In genomic region chr5:160021818-160022446, GRCh38 we compare ENCODE assay signal across 8 cellular contexts. TPM values are rescaled to one million over a fixed set of nuclear protein-coding genes. Genes with fewer than 3 reads are reported as not detected.
A peak's percentile ranks its signal among the peaks of the same experiment; 100 is the strongest.
DNase-seq lines count a peak whose midpoint lies in the region; ATAC-seq and TF ChIP-seq lines count a peak whose summit lies in the region.

No MANE protein-coding gene starts in this region.

- H3K36me3 ChIP-seq in body of pancreas (replicated peaks in 1 of 2; ENCODE audit: insufficient read depth in 1 of 2, low read depth in 2 of 2) = no peaks in the 10 kb centered on the region

- DNase-seq in AG04449 (ENCODE audit: low read depth, low spot score) (no peak), NCI-H1436 treated with DMSO at 0.1 percent for 48 hours (lab: John Stamatoyannopoulos, UW) (peak; percentile 4), T follicular helper cell (ENCODE audit: low read depth) (peak; percentile 43), body of pancreas (peak; percentile 50 to 73 (median 66)), iPS-NIHi7 (ENCODE audit: extremely low spot score) (peak; percentile 72)
- DNase-seq in stimulated activated CD4-positive, alpha-beta T cell treated with anti-CD3 and anti-CD28 coated beads, Interleukin-1b, Interleukin-23, amount 100 ng/mL, for 24 hours (ENCODE audit: low read depth in 4 of 4, low spot score in 1 of 4) = peak in 3 of 4 experiments; percentile 19 to 34 (median 32)

- POLR2A ChIA-PET in AG04449 (lab: Yijun Ruan, JAX) = interaction anchor here (0.6 kb wide), 1 partner anchor 369 kb away, joined by 3 read pairs; no protein-coding TSS in a partner anchor

- no peaks in the 10 kb centered on the region for H3K9me3 ChIP-seq in body of pancreas

- WGBS in body of pancreas, 2 donors = 3 to 6% methylated on average over 3 of the region's 3 CpGs

- CTCF ChIA-PET in AG04449 (lab: Yijun Ruan, JAX) = interaction anchor here (0.6 to 12.9 kb wide), 63 partner anchors 9 to 735 kb away, joined by 3 to 390 read pairs (median 5); partner anchors contain the start of genes C1QTNF2, CCNJL, FAM200C and SLU7

- no peak for TF ChIP-seq POLR2A in body of pancreas (IDR thresholded peaks at IDR 0.05)

- no peaks in the 10 kb centered on the region for H3K27me3 ChIP-seq in body of pancreas

- intact Hi-C loops in body of pancreas (cut with DNase I) = loop anchor here (10.0 kb wide), 2 partner anchors 173 to 323 kb away; no protein-coding TSS in a partner anchor

- peak overlapping the region in 2 of 4 donors; percentile 40 to 63 for H3K27ac ChIP-seq in body of pancreas

- peak; percentile 96 for ATAC-seq in GM18502 (IDR thresholded peaks at IDR 0.05; ENCODE audit: poor library complexity, unreplicated experiment)
- peak; percentile 82 for ATAC-seq in HG02938 (IDR thresholded peaks at IDR 0.05; ENCODE audit: unreplicated experiment)
- ATAC-seq in body of pancreas = peak; percentile 94

- TF ChIP-seq CTCF in AG04449 (IDR thresholded peaks at IDR 0.05; ENCODE audit: insufficient read depth, low read length, missing control alignments) (peak; percentile 52), body of pancreas (IDR thresholded peaks at IDR 0.05) (peak; percentile 55 to 91 (median 82))

- peaks cover 21% of the 10 kb centered on the region for H3K4me1 ChIP-seq in body of pancreas

- H3K4me3 ChIP-seq in AG04449 (ENCODE audit: low read depth, low read length) (no peak overlapping the region), body of pancreas (no peak overlapping the region)

RNA-seq across cellular contexts. Expression of gene TTC1, which starts 13.0 kb away (rescaled TPM):
- total RNA-seq in body of pancreas = 10 to 100 TPM; 11.2 to 26.4 TPM
